Comparison of ENCODE assay signal across 8 cellular contexts in genomic region chr22:46575915-46576555, GRCh38. TPM values are rescaled to one million over a fixed set of nuclear protein-coding genes. Genes with fewer than 3 reads are reported as not detected.
DNase-seq lines count a peak whose midpoint lies in the region; ATAC-seq and TF ChIP-seq lines count a peak whose summit lies in the region.

No MANE protein-coding gene starts in this region.

- peaks cover 0 to 9% (median 0%) of the 10 kb centered on the region in 11 experiments; a peak in 3 of 22 replicates for H3K27me3 ChIP-seq in BLaER1 treated with 17β-estradiol and CSF1 and Interleukin-3, amounts not matched to agents 10 nM and 100 nM
- H3K27me3 ChIP-seq in duodenal mucosa (ENCODE audit: control insufficient read depth in 1 of 2, insufficient read depth in 2 of 2, low read length in 2 of 2): no peaks in the 10 kb centered on the region

- H3K9ac ChIP-seq in BLaER1 treated with 17β-estradiol and CSF1 and Interleukin-3, amounts not matched to agents 10 nM and 100 nM: peak overlapping the region; percentile 84 to 96 (median 91); a peak in 21 of 22 replicates
- H3K9ac ChIP-seq in duodenal mucosa (ENCODE audit: low read depth in 1 of 2, low read length in 2 of 2): peak overlapping the region; percentile 56 to 70

- DNase-seq in NB4 (ENCODE audit: low read depth) (peak; percentile 31), natural killer cell (no peak), RPMI8226 (no peak), NCI-H1930 (lab: John Stamatoyannopoulos, UW) (no peak)

- H3K4me3 Mint-ChIP-seq in natural killer cell: peak overlapping the region; percentile 87

- ATAC-seq in natural killer cell (no peak), HG03095 (IDR thresholded peaks at IDR 0.05; ENCODE audit: unreplicated experiment) (no peak), GM18498 (IDR thresholded peaks at IDR 0.05; ENCODE audit: unreplicated experiment) (no peak)

- H3K4me3 ChIP-seq in BLaER1 treated with 17β-estradiol and CSF1 and Interleukin-3, amounts not matched to agents 10 nM and 100 nM: peak overlapping the region; percentile 87 to 96 (median 89)
- H3K4me3 ChIP-seq in NB4 (ENCODE audit: low read depth, low read length) (no peak overlapping the region), duodenal mucosa (ENCODE audit: low read depth in 1 of 2, low read length in 2 of 2) (peak overlapping the region; percentile 57 to 68)

- no peaks in the 10 kb centered on the region for H3K36me3 Mint-ChIP-seq in natural killer cell

- TF ChIP-seq CTCF in NB4 (IDR thresholded peaks at IDR 0.05; ENCODE audit: low read depth, low read length) (no peak), natural killer cell (IDR thresholded peaks at IDR 0.05) (no peak)

- TF ChIP-seq POLR2A in NB4 (IDR thresholded peaks at IDR 0.05; ENCODE audit: extremely low read depth, insufficient read length): no peak

- peak overlapping the region in 10 of 11 experiments; percentile 80 to 89 (median 86); a peak in 19 of 22 replicates for H3K27ac ChIP-seq in BLaER1 treated with 17β-estradiol and CSF1 and Interleukin-3, amounts not matched to agents 10 nM and 100 nM
- peak overlapping the region; percentile 45 for H3K27ac ChIP-seq in duodenal mucosa (ENCODE audit: low read depth, low read length)

- peak overlapping the region; percentile 85 to 100 (median 97) for H3K4me2 ChIP-seq in BLaER1 treated with 17β-estradiol and CSF1 and Interleukin-3, amounts not matched to agents 10 nM and 100 nM

- peaks cover 53 to 74% (median 69%) of the 10 kb centered on the region in 10 experiments for H3K4me1 ChIP-seq in BLaER1 treated with 17β-estradiol and CSF1 and Interleukin-3, amounts not matched to agents 10 nM and 100 nM
- H3K4me1 ChIP-seq in duodenal mucosa (ENCODE audit: control insufficient read depth in 1 of 2, insufficient read depth in 2 of 2, low read length in 2 of 2): peaks cover 61 to 67% of the 10 kb centered on the region in 2 donors

- peaks cover 19 to 34% (median 29%) of the 10 kb centered on the region in 11 experiments; a peak in 19 of 22 replicates for H4K20me1 ChIP-seq in BLaER1 treated with 17β-estradiol and CSF1 and Interleukin-3, amounts not matched to agents 10 nM and 100 nM

- peaks cover 32 to 43% of the 10 kb centered on the region in 2 donors for H3K4me1 Mint-ChIP-seq in natural killer cell

- H3K36me3 ChIP-seq in BLaER1 treated with 17β-estradiol and CSF1 and Interleukin-3, amounts not matched to agents 10 nM and 100 nM: 0 out of 22 replicates have a peak, but pooled peaks cover 0 to 4% (median 0%) of the 10 kb centered on the region in 11 experiments
- no peaks in the 10 kb centered on the region for H3K36me3 ChIP-seq in duodenal mucosa (ENCODE audit: control insufficient read depth in 1 of 2, insufficient read depth in 2 of 2, low read length in 2 of 2)

- peaks cover 0 to 7% of the 10 kb centered on the region in 2 donors for H3K9me3 Mint-ChIP-seq in natural killer cell

- H3K27ac Mint-ChIP-seq in natural killer cell: peak overlapping the region; percentile 54 to 67

- H3K9me3 ChIP-seq in BLaER1 treated with 17β-estradiol and CSF1 and Interleukin-3, amounts not matched to agents 10 nM and 100 nM (replicated peaks in 1 of 11): peaks cover 14 to 21% (median 19%) of the 10 kb centered on the region in 11 experiments
- peaks cover 8 to 12% of the 10 kb centered on the region in 2 donors for H3K9me3 ChIP-seq in duodenal mucosa (ENCODE audit: control insufficient read depth in 1 of 2, low read length in 2 of 2)

- H3K27me3 Mint-ChIP-seq in natural killer cell (ENCODE audit: low read depth in 2 of 2): no peaks in the 10 kb centered on the region

- intact Hi-C loops in natural killer cell (cut with micrococcal nuclease): no loop called here

RNA-seq across cellular contexts. Expression of gene CELSR1, which starts 38.6 kb away (rescaled TPM):
- total RNA-seq in natural killer cell: 1 to 10 TPM in 2 of 3 donors, under 1 TPM in 1; 0.89 to 3.9 (median 1.9) TPM

RNA-seq across cellular contexts. Expression of gene GRAMD4, which starts 44.2 kb away (rescaled TPM):
- total RNA-seq in natural killer cell: 10 to 100 TPM; 30.0 to 78.5 (median 41.6) TPM
